8 cellular contexts compared by ENCODE assay signal in genomic region chr1:116589101-116589735, GRCh38. TPM values are rescaled to one million over a fixed set of nuclear protein-coding genes. Genes with fewer than 3 reads are reported as not detected.
DNase-seq lines count a peak whose midpoint lies in the region; ATAC-seq, FAIRE-seq and TF ChIP-seq lines count a peak whose summit lies in the region.
"Not testable (repeated sequence)": the region's sequence is repeated elsewhere in the genome, so short reads cannot be mapped to it uniquely, and the experiment has no call there.

No MANE protein-coding gene starts in this region.

- not testable (repeated sequence) for BruUV-seq in Panc1 (replicated peaks; lab: Mats Ljungman, UMichigan)

- not testable (repeated sequence) for H3K36me3 ChIP-seq in GM23338 (ENCODE audit: insufficient read depth); Panc1 (ENCODE audit: control insufficient read depth, insufficient read depth, low read length); naive thymus-derived CD4-positive, alpha-beta T cell (ENCODE audit: control insufficient read depth in 2 of 3, insufficient read depth in 3 of 3, low read length in 3 of 3)
- H3K36me3 ChIP-seq in bronchial epithelial cell (ENCODE audit: control insufficient read depth, insufficient read depth, low read length) = peaks cover 15% of the 10 kb centered on the region

- H3K4me1 ChIP-seq in GM23338 (ENCODE audit: insufficient read depth) = peaks cover 11% of the 10 kb centered on the region
- not testable (repeated sequence) for H3K4me1 ChIP-seq in Panc1 (ENCODE audit: control insufficient read depth, insufficient read depth, low read length); naive thymus-derived CD4-positive, alpha-beta T cell (ENCODE audit: control insufficient read depth in 2 of 2, insufficient read depth in 2 of 2, low read length in 2 of 2)

- ATAC-seq in GM23338 = not testable (repeated sequence)
- ATAC-seq in Panc1 = peak; percentile 48; the same call in 1 of the 2 replicates
- peak; percentile 51 for ATAC-seq in activated CD8-positive, alpha-beta T cell treated with anti-CD3 and anti-CD28 coated beads for 36 hours
- ATAC-seq in naive thymus-derived CD4-positive, alpha-beta T cell = peak; percentile 48
- peak; percentile 73 for ATAC-seq in stimulated activated naive CD8-positive, alpha-beta T cell treated with anti-CD3 and anti-CD28 coated beads, Interleukin-15, Interleukin-2, amounts not matched to agents 100 U/mL and 50 U/mL, for 24 hours

- peak; percentile 36 for FAIRE-seq in bronchial epithelial cell (lab: Jason Lieb, UNC)

- H3K27ac Mint-ChIP-seq in GM23338 = peak overlapping the region; percentile 36; the same call in 1 of the 2 replicates
- not testable (repeated sequence) for H3K27ac Mint-ChIP-seq in activated CD8-positive, alpha-beta T cell treated with anti-CD3 and anti-CD28 coated beads for 36 hours
- H3K27ac Mint-ChIP-seq in immature natural killer cell = peak overlapping the region in 1 of 6 donors; percentile 77
- H3K27ac Mint-ChIP-seq in naive thymus-derived CD4-positive, alpha-beta T cell = peak overlapping the region in 1 of 9 donors; percentile 21

- H3K9me2 ChIP-seq in GM23338 (ENCODE audit: insufficient read depth) = not testable (repeated sequence)

- not testable (repeated sequence) for H3K27ac ChIP-seq in GM23338 (ENCODE audit: low read depth); Panc1 (ENCODE audit: low read length); naive thymus-derived CD4-positive, alpha-beta T cell (ENCODE audit: low read depth, low read length)

- H2AFZ ChIP-seq in GM23338 = not testable (repeated sequence)

- not testable (repeated sequence) for TF ChIP-seq CTCF in GM23338 (conservative IDR thresholded peaks at IDR 0.05; ENCODE audit: low read depth in 2 of 2); Panc1 (IDR thresholded peaks at IDR 0.05); activated CD8-positive, alpha-beta T cell treated with anti-CD3 and anti-CD28 coated beads for 36 hours (IDR thresholded peaks at IDR 0.05); bronchial epithelial cell (IDR thresholded peaks at IDR 0.05; ENCODE audit: insufficient read depth, low read length, severe bottlenecking)

- H3K4me1 Mint-ChIP-seq in GM23338 (peaks cover 37% of the 10 kb centered on the region), immature natural killer cell (peaks cover 20 to 22% of the 10 kb centered on the region in 2 donors)
- not testable (repeated sequence) for H3K4me1 Mint-ChIP-seq in activated CD8-positive, alpha-beta T cell treated with anti-CD3 and anti-CD28 coated beads for 36 hours (ENCODE audit: low read depth)
- peaks cover 0 to 14% (median 0%) of the 10 kb centered on the region in 7 donors for H3K4me1 Mint-ChIP-seq in naive thymus-derived CD4-positive, alpha-beta T cell

- H3K27me3 Mint-ChIP-seq in GM23338 (ENCODE audit: insufficient read depth, low read depth, poor library complexity) (peaks cover 11% of the 10 kb centered on the region), immature natural killer cell (ENCODE audit: low read depth in 3 of 3) (peaks cover 9 to 16% (median 12%) of the 10 kb centered on the region in 3 donors)
- H3K27me3 Mint-ChIP-seq in activated CD8-positive, alpha-beta T cell treated with anti-CD3 and anti-CD28 coated beads for 36 hours; naive thymus-derived CD4-positive, alpha-beta T cell: not testable (repeated sequence)

- H3K4me3 Mint-ChIP-seq in GM23338; activated CD8-positive, alpha-beta T cell treated with anti-CD3 and anti-CD28 coated beads for 36 hours; naive thymus-derived CD4-positive, alpha-beta T cell: not testable (repeated sequence)
- H3K4me3 Mint-ChIP-seq in immature natural killer cell = peak overlapping the region in 3 of 5 donors; percentile 12 to 49 (median 18)

- not testable (repeated sequence) for H3F3A ChIP-seq in GM23338 (replicated peaks; ENCODE audit: low read depth)

- POLR2A ChIA-PET in Panc1 (lab: Charles Lee); activated CD8-positive, alpha-beta T cell treated with anti-CD3 and anti-CD28 coated beads for 36 hours (lab: Charles Lee); naive thymus-derived CD4-positive, alpha-beta T cell (lab: Charles Lee): not testable (repeated sequence)

- H3K4me3 ChIP-seq in GM23338; Panc1 (ENCODE audit: low read depth in 2 of 2, low read length in 2 of 2); bronchial epithelial cell (ENCODE audit: low read depth, low read length); naive thymus-derived CD4-positive, alpha-beta T cell (ENCODE audit: low read length): not testable (repeated sequence)

- not testable (repeated sequence) for H3K27me3 ChIP-seq in GM23338 (ENCODE audit: insufficient read depth); Panc1 (ENCODE audit: control insufficient read depth, insufficient read depth, low read length); bronchial epithelial cell (ENCODE audit: control insufficient read depth, insufficient read depth, low read length); naive thymus-derived CD4-positive, alpha-beta T cell (ENCODE audit: control insufficient read depth in 2 of 2, insufficient read depth in 2 of 2, low read length in 2 of 2)

- intact Hi-C loops in Panc1 (cut with micrococcal nuclease; ENCODE audit: unreplicated experiment); activated CD8-positive, alpha-beta T cell treated with anti-CD3 and anti-CD28 coated beads for 36 hours (cut with micrococcal nuclease); naive thymus-derived CD4-positive, alpha-beta T cell (cut with micrococcal nuclease): not testable (repeated sequence)

- H4K20me1 ChIP-seq in GM23338 (replicated peaks; ENCODE audit: insufficient read depth) = not testable (repeated sequence)

- H3K4me2 ChIP-seq in GM23338 = not testable (repeated sequence)

- H3K79me2 ChIP-seq in GM23338 (replicated peaks; ENCODE audit: insufficient read depth) = not testable (repeated sequence)

- H3K9me3 ChIP-seq in Panc1 (ENCODE audit: control insufficient read depth, insufficient read depth, low read depth, low read length); naive thymus-derived CD4-positive, alpha-beta T cell (ENCODE audit: control insufficient read depth in 2 of 3, low read length in 3 of 3): not testable (repeated sequence)

- peak; percentile 36 for DNase-seq in A172 (ENCODE audit: low spot score)
- DNase-seq in GM23338 (ENCODE audit: low spot score); Panc1 (ENCODE audit: low read depth, low spot score); immature natural killer cell; naive thymus-derived CD4-positive, alpha-beta T cell: not testable (repeated sequence)
- peak; percentile 23 for DNase-seq in activated CD8-positive, alpha-beta T cell treated with anti-CD3 and anti-CD28 coated beads for 36 hours
- DNase-seq in bronchial epithelial cell (ENCODE audit: low read depth) = peak; percentile 33
- peak; percentile 42 for DNase-seq in stimulated activated naive CD8-positive, alpha-beta T cell treated with anti-CD3 and anti-CD28 coated beads, Interleukin-15, Interleukin-2, amounts not matched to agents 100 U/mL and 50 U/mL, for 24 hours

- CTCF ChIA-PET in Panc1 (lab: Charles Lee); activated CD8-positive, alpha-beta T cell treated with anti-CD3 and anti-CD28 coated beads for 36 hours (lab: Charles Lee); naive thymus-derived CD4-positive, alpha-beta T cell (lab: Charles Lee): not testable (repeated sequence)

- not testable (repeated sequence) for H3K36me3 Mint-ChIP-seq in GM23338 (ENCODE audit: low read depth); activated CD8-positive, alpha-beta T cell treated with anti-CD3 and anti-CD28 coated beads for 36 hours (ENCODE audit: low read depth); immature natural killer cell; naive thymus-derived CD4-positive, alpha-beta T cell

- in situ Hi-C loops in Panc1 (cut with HindIII; ENCODE audit: low pct_unique_long_range_greater_than_20kb, low sequenced_read_pairs) = not testable (repeated sequence)

- H3K9me3 Mint-ChIP-seq in GM23338; activated CD8-positive, alpha-beta T cell treated with anti-CD3 and anti-CD28 coated beads for 36 hours; immature natural killer cell; naive thymus-derived CD4-positive, alpha-beta T cell: not testable (repeated sequence)

RNA-seq across cellular contexts. Expression of gene CD58, which starts 18.4 kb away (rescaled TPM):
- total RNA-seq in A172 (2014; rRNA removed; shearing (Covaris generic)) = 34.9 and 42.4 TPM in 2 replicates
- total RNA-seq in GM23338 (2014; rRNA removed; shearing (Covaris generic)) = 9.2 and 10.3 TPM in 2 replicates
- polyA plus RNA-seq in GM23338 (2016; fragmentation: Nextera tagmentation; extraction: Ambion mirVana) = 11.6 and 12.5 TPM in 2 replicates
- total RNA-seq in Panc1 (2021; ENCODE audit: unreplicated experiment) = 12.6 TPM
- polyA plus RNA-seq in Panc1 (2012; ENCODE audit: insufficient read length) = 7.8 TPM
- total RNA-seq in activated CD8-positive, alpha-beta T cell treated with anti-CD3 and anti-CD28 coated beads for 36 hours = 10 to 100 TPM; 11.1 to 12.7 TPM
- 18.2 and 25.2 TPM in 2 replicates for total RNA-seq in bronchial epithelial cell
- 100 to 1,000 TPM in 1 of 3 donors, 10 to 100 TPM in 2; 68.6 to 112 (median 69.9) TPM for polyA plus RNA-seq in immature natural killer cell
- total RNA-seq in naive thymus-derived CD4-positive, alpha-beta T cell = 10 to 100 TPM in 2 of 5 experiments, 1 to 10 TPM in 3; 3.3 to 35.0 (median 4.4) TPM
- polyA plus RNA-seq in naive thymus-derived CD4-positive, alpha-beta T cell = 1 to 10 TPM; 1.3 to 2.8 TPM
